Comparison of ENCODE assay signal across 1 cellular context in genomic region chr11:17314904-17315426, GRCh38.
TF ChIP-seq lines count a peak whose summit lies in the region.

No MANE protein-coding gene starts in this region.

TF ChIP-seq in IMR-90, 13 proteins besides CTCF, POLR2A, EP300 and RAD21:
- no peak for TF ChIP-seq BHLHE40 (IDR thresholded peaks at IDR 0.05; ENCODE audit: low read depth, low read length)
- no peak for TF ChIP-seq MXI1 (IDR thresholded peaks at IDR 0.05; ENCODE audit: borderline replicate concordance, low read depth, low read length)
- TF ChIP-seq MAZ (IDR thresholded peaks at IDR 0.05; ENCODE audit: borderline replicate concordance, low read depth, low read length), result no peak
- TF ChIP-seq RFX5 (IDR thresholded peaks at IDR 0.05; ENCODE audit: low read depth, low read length), result no peak
- TF ChIP-seq FOS (IDR thresholded peaks at IDR 0.05; ENCODE audit: low read depth, low read length), result no peak
- no peak for TF ChIP-seq CHD1 (IDR thresholded peaks at IDR 0.05; ENCODE audit: low read depth, low read length)
- TF ChIP-seq RCOR1 (IDR thresholded peaks at IDR 0.05; ENCODE audit: insufficient replicate concordance, low read length), result no peak
- TF ChIP-seq NFE2L2 (IDR thresholded peaks at IDR 0.05; ENCODE audit: low read depth, low read length), result no peak
- TF ChIP-seq, protein P1, sequence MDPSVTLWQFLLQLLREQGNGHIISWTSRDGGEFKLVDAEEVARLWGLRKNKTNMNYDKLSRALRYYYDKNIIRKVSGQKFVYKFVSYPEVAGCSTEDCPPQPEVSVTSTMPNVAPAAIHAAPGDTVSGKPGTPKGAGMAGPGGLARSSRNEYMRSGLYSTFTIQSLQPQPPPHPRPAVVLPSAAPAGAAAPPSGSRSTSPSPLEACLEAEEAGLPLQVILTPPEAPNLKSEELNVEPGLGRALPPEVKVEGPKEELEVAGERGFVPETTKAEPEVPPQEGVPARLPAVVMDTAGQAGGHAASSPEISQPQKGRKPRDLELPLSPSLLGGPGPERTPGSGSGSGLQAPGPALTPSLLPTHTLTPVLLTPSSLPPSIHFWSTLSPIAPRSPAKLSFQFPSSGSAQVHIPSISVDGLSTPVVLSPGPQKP (IDR thresholded peaks at IDR 0.05; ENCODE audit: borderline replicate concordance, low read depth, low read length), result no peak
- TF ChIP-seq CEBPB (IDR thresholded peaks at IDR 0.05; ENCODE audit: low read depth, low read length), result no peak
- no peak for TF ChIP-seq MAFK (IDR thresholded peaks at IDR 0.05; ENCODE audit: low read depth, low read length)
- no peak for TF ChIP-seq SMC3 (IDR thresholded peaks at IDR 0.05; ENCODE audit: low read depth, low read length)
- no peak for TF ChIP-seq USF2 (IDR thresholded peaks at IDR 0.05; ENCODE audit: low read depth, low read length)
